ENCODE assay signal across 1 cellular context in the genomic region with DNA sequence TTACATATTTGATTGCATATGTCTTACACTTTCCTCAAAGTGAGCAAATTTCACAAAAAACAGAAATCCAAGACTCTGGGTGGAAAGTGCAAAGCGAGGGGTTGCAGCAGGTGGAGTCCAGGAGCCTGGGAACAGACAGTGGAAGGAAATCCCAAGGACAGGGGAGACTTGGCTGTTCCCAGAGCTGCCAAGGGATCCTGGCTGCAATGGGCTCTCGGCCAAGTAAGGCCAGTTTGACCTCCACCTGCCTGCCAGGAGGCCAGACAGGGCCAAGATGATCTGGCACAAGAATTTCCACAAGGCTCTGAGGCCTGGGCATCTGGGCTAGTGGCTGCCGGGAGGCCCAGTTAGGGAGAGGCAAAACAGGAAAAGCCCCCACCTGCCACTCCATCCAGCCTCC.
TF ChIP-seq lines count a peak whose summit lies in the region.

No MANE protein-coding gene starts in this region.

TF ChIP-seq in HepG2, 621 proteins besides CTCF, POLR2A, EP300 and RAD21 (continued from another document):
- TF ChIP-seq, protein P1, sequence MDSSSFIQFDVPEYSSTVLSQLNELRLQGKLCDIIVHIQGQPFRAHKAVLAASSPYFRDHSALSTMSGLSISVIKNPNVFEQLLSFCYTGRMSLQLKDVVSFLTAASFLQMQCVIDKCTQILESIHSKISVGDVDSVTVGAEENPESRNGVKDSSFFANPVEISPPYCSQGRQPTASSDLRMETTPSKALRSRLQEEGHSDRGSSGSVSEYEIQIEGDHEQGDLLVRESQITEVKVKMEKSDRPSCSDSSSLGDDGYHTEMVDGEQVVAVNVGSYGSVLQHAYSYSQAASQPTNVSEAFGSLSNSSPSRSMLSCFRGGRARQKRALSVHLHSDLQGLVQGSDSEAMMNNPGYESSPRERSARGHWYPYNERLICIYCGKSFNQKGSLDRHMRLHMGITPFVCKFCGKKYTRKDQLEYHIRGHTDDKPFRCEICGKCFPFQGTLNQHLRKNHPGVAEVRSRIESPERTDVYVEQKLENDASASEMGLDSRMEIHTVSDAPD (CRISPR knock-in tag; IDR thresholded peaks at IDR 0.05) = no peak
